In genomic region chr7:66047426-66047825, GRCh38 we compare ENCODE assay signal across 14 cellular contexts. TPM values are rescaled to one million over a fixed set of nuclear protein-coding genes. Genes with fewer than 3 reads are reported as not detected.
DNase-seq lines count a peak whose midpoint lies in the region; FAIRE-seq and TF ChIP-seq lines count a peak whose summit lies in the region.
"Had no signal": no experiment of that assay in that cellular context is flagged by ENCODE, and none has a peak within 500 bp of the region (broad histone marks: within the 10 kb centered on the region; RNA-seq: fewer than 3 reads in every experiment).

No MANE protein-coding gene starts in this region.

- peaks cover 23% of the 10 kb centered on the region for H3K4me1 ChIP-seq in astrocyte (ENCODE audit: insufficient read depth, low read length)
- H3K4me1 ChIP-seq in OCI-LY7 (ENCODE audit: insufficient read depth, low read length, poor library complexity, severe bottlenecking) = no peaks in the 10 kb centered on the region
- H3K4me1 ChIP-seq: BLaER1 had no signal

- TF ChIP-seq CTCF in AG04450 (IDR thresholded peaks at IDR 0.05; ENCODE audit: low read depth, low read length) = no peak
- TF ChIP-seq CTCF in astrocyte (IDR thresholded peaks at IDR 0.05; ENCODE audit: insufficient read depth, low read depth, low read length) = no peak
- no peak for TF ChIP-seq CTCF in OCI-LY7 (conservative IDR thresholded peaks at IDR 0.05; ENCODE audit: low read length)

- H3K27me3 ChIP-seq in AG04450 (ENCODE audit: control insufficient read depth, insufficient read depth, low read length) = no peaks in the 10 kb centered on the region
- H3K27me3 ChIP-seq in astrocyte (ENCODE audit: insufficient read depth, low read length) = no peaks in the 10 kb centered on the region

- H3K9me2 ChIP-seq in OCI-LY7 (ENCODE audit: insufficient read depth, low read length) = no peaks in the 10 kb centered on the region

- H3K27me3 Mint-ChIP-seq in astrocyte (ENCODE audit: low read depth, unreplicated experiment) = peaks cover 2% of the 10 kb centered on the region

- peak; percentile 97 for FAIRE-seq in astrocyte (lab: Jason Lieb, UNC)

- H2AFZ ChIP-seq in astrocyte (ENCODE audit: low read depth, low read length) (peak overlapping the region; percentile 51), OCI-LY7 (ENCODE audit: low read length) (no peak overlapping the region)

- peaks cover 6% of the 10 kb centered on the region for H3K9me3 Mint-ChIP-seq in astrocyte (ENCODE audit: unreplicated experiment)
- H3K9me3 Mint-ChIP-seq: activated CD4-positive, alpha-beta T cell treated with anti-CD3 and anti-CD28 coated beads, Interleukin-2, amount 10 ng/mL, durations not matched to agents 7 days and 5 days; activated naive CD4-positive, alpha-beta T cell treated with anti-CD3 and anti-CD28 coated beads, Interleukin-2, amount 10 ng/mL, durations not matched to agents 7 days and 5 days; stimulated activated naive CD8-positive, alpha-beta T cell treated with anti-CD3 and anti-CD28 coated beads, Interleukin-15, Interleukin-2, amounts not matched to agents 100 ng/mL and 50 ng/mL, for 24 hours had no signal

- H4K20me1 ChIP-seq in astrocyte (ENCODE audit: insufficient read depth, low read length) (no peaks in the 10 kb centered on the region), OCI-LY7 (ENCODE audit: insufficient read depth, low read length) (no peaks in the 10 kb centered on the region)
- H4K20me1 ChIP-seq: BLaER1 had no signal

- H3K27ac Mint-ChIP-seq in astrocyte (ENCODE audit: unreplicated experiment) = peak overlapping the region; percentile 82
- H3K27ac Mint-ChIP-seq: activated CD4-positive, alpha-beta T cell treated with anti-CD3 and anti-CD28 coated beads, Interleukin-2, amount 10 ng/mL, durations not matched to agents 7 days and 5 days; activated naive CD4-positive, alpha-beta T cell treated with anti-CD3 and anti-CD28 coated beads, Interleukin-2, amount 10 ng/mL, durations not matched to agents 7 days and 5 days; stimulated activated naive CD8-positive, alpha-beta T cell treated with anti-CD3 and anti-CD28 coated beads, Interleukin-15, Interleukin-2, amounts not matched to agents 100 ng/mL and 50 ng/mL, for 24 hours had no signal

- no peak overlapping the region for H3K27ac ChIP-seq in AG04450 (ENCODE audit: low read depth, low read length)
- H3K27ac ChIP-seq in astrocyte (ENCODE audit: low read depth, low read length) = peak overlapping the region; percentile 79
- no peak overlapping the region for H3K27ac ChIP-seq in OCI-LY7 (ENCODE audit: low read depth, low read length, poor library complexity, severe bottlenecking)
- H3K27ac ChIP-seq: BLaER1 had no signal

- no peaks in the 10 kb centered on the region for H3K79me2 ChIP-seq in astrocyte (ENCODE audit: insufficient read depth, low read length)
- no peaks in the 10 kb centered on the region for H3K79me2 ChIP-seq in OCI-LY7 (ENCODE audit: insufficient read depth, low read depth, low read length)

- peak overlapping the region; percentile 51 for H3K4me2 ChIP-seq in astrocyte (ENCODE audit: low read length)
- no peak overlapping the region for H3K4me2 ChIP-seq in OCI-LY7 (ENCODE audit: low read length)
- H3K4me2 ChIP-seq: BLaER1 had no signal

- H3K36me3 ChIP-seq in astrocyte (ENCODE audit: insufficient read depth, low read length) (no peaks in the 10 kb centered on the region), OCI-LY7 (ENCODE audit: insufficient read depth, low read length) (no peaks in the 10 kb centered on the region)
- H3K36me3 ChIP-seq: BLaER1 had no signal

- no peaks in the 10 kb centered on the region for H3K36me3 Mint-ChIP-seq in astrocyte (ENCODE audit: low read depth, unreplicated experiment)
- H3K36me3 Mint-ChIP-seq: activated naive CD4-positive, alpha-beta T cell treated with anti-CD3 and anti-CD28 coated beads, Interleukin-2, amount 10 ng/mL, durations not matched to agents 7 days and 5 days had no signal

- H3K9me3 ChIP-seq in AG04450 (ENCODE audit: control insufficient read depth, insufficient read depth, low read length) (no peaks in the 10 kb centered on the region), astrocyte (ENCODE audit: insufficient read depth, low read depth, low read length) (no peaks in the 10 kb centered on the region), OCI-LY7 (ENCODE audit: low read length) (no peaks in the 10 kb centered on the region)
- H3K9me3 ChIP-seq: BLaER1 had no signal

- POLR2A ChIA-PET in AG04450 (lab: Yijun Ruan, JAX) = interaction anchor here (0.9 kb wide), 1 partner anchor 64 kb away, joined by 3 read pairs; no protein-coding TSS in a partner anchor
- POLR2A ChIA-PET in OCI-LY7 (lab: Charles Lee) = interaction anchor here (1.3 kb wide), 1 partner anchor 17 kb away, joined by 4 read pairs; no protein-coding TSS in a partner anchor

- peaks cover 12% of the 10 kb centered on the region for H3K4me1 Mint-ChIP-seq in astrocyte (ENCODE audit: low read depth, unreplicated experiment)

- no TSS peak for BruUV-seq in OCI-LY7 (replicated peaks; lab: Mats Ljungman, UMichigan)

- peak overlapping the region; percentile 12 for H3K4me3 Mint-ChIP-seq in astrocyte (ENCODE audit: unreplicated experiment)
- H3K4me3 Mint-ChIP-seq: activated CD4-positive, alpha-beta T cell treated with anti-CD3 and anti-CD28 coated beads, Interleukin-2, amount 10 ng/mL, durations not matched to agents 7 days and 5 days; activated naive CD4-positive, alpha-beta T cell treated with anti-CD3 and anti-CD28 coated beads, Interleukin-2, amount 10 ng/mL, durations not matched to agents 7 days and 5 days; stimulated activated naive CD8-positive, alpha-beta T cell treated with anti-CD3 and anti-CD28 coated beads, Interleukin-15, Interleukin-2, amounts not matched to agents 100 ng/mL and 50 ng/mL, for 24 hours had no signal

- H3K9ac ChIP-seq in astrocyte (ENCODE audit: low read length) = peak overlapping the region; percentile 31
- H3K9ac ChIP-seq: BLaER1 had no signal

- peak; percentile 65 for DNase-seq in AG04450 (ENCODE audit: low read depth, low spot score)
- DNase-seq in HT1080 (ENCODE audit: low read depth) = peak; percentile 95
- DNase-seq in astrocyte (ENCODE audit: low read depth) = peak; percentile 96
- peak; percentile 11 for DNase-seq in foreskin melanocyte
- DNase-seq in NCI-H2107 (lab: John Stamatoyannopoulos, UW) = no peak
- no peak for DNase-seq in GM19238 (ENCODE audit: insufficient read length, low spot score)
- DNase-seq in OCI-LY7 (ENCODE audit: low spot score) = no peak
- no peak for DNase-seq in COLO668 (lab: John Stamatoyannopoulos, UW; ENCODE audit: unreplicated experiment)
- DNase-seq: activated CD4-positive, alpha-beta T cell treated with anti-CD3 and anti-CD28 coated beads, Interleukin-2, amount 10 ng/mL, durations not matched to agents 7 days and 5 days; activated naive CD4-positive, alpha-beta T cell treated with anti-CD3 and anti-CD28 coated beads, Interleukin-2, amount 10 ng/mL, durations not matched to agents 7 days and 5 days; effector CD4-positive, alpha-beta T cell; NCI-H526 treated with DMSO at 0.1 percent for 48 hours had no signal

- CTCF ChIA-PET in AG04450 (lab: Charles Lee) = interaction anchor here (1.6 kb wide), 1 partner anchor 17 kb away, joined by 15 read pairs; no protein-coding TSS in a partner anchor
- CTCF ChIA-PET in OCI-LY7 (lab: Charles Lee; ENCODE audit: unreplicated experiment) = no interaction called here

- intact Hi-C loops in OCI-LY7 (cut with micrococcal nuclease; ENCODE audit: unreplicated experiment) = no loop called here

- H3K4me3 ChIP-seq in AG04450 (ENCODE audit: low read depth, low read length) = no peak overlapping the region
- no peak overlapping the region for H3K4me3 ChIP-seq in astrocyte (ENCODE audit: insufficient read depth, low read depth, low read length)
- no peak overlapping the region for H3K4me3 ChIP-seq in OCI-LY7 (ENCODE audit: low read depth, low read length, poor library complexity, severe bottlenecking)
- H3K4me3 ChIP-seq: BLaER1 had no signal

RNA-seq across cellular contexts. Expression of gene ASL, which starts 28.2 kb away (rescaled TPM):
- 20.2 and 25.9 TPM in 2 replicates for polyA plus RNA-seq in AG04450 (2011; rRNA removed)
- 17.5 and 26.5 TPM in 2 replicates for polyA minus RNA-seq in AG04450 (2011; rRNA and poly(A)+ RNA removed)
- total RNA-seq in HT1080 (2014; rRNA removed; shearing (Covaris generic)) = 49.7 and 49.8 TPM in 2 replicates
- polyA plus RNA-seq in HT1080 (2015; cell fraction: cytosol; rRNA removed) = 31.5 and 36.7 TPM in 2 replicates
- polyA plus RNA-seq in HT1080 (2015; cell fraction: nucleus; rRNA removed) = 65.9 and 69.2 TPM in 2 replicates
- total RNA-seq in astrocyte = 27.7 TPM in 2 replicates
- 21.5 and 22.2 TPM in 2 replicates for total RNA-seq in OCI-LY7 (2014; rRNA removed; shearing (Covaris generic))
- 23.2 and 25.7 TPM in 2 replicates for total RNA-seq in OCI-LY7 (2022)

Comparison
In these comparisons a context has a peak if more than half of its experiments do, and no peak if none do; other contexts are left out.
1. DNase-seq: peak in AG04450 (single experiment), HT1080 (single experiment), astrocyte (single experiment) and foreskin melanocyte (single experiment); none in NCI-H2107 (single experiment), GM19238 (single experiment), OCI-LY7 (single experiment) and COLO668 (single experiment).